ENCODE assay signal across 9 cellular contexts in genomic region chr10:106571216-106571954, GRCh38.
A peak's percentile ranks its signal among the peaks of the same experiment; 100 is the strongest.
DNase-seq lines count a peak whose midpoint lies in the region; ATAC-seq, FAIRE-seq and TF ChIP-seq lines count a peak whose summit lies in the region.
"Had no signal": no experiment of that assay in that cellular context is flagged by ENCODE, and none has a peak within 500 bp of the region (broad histone marks: within the 10 kb centered on the region; RNA-seq: fewer than 3 reads in every experiment).

No MANE protein-coding gene starts in this region.

- FAIRE-seq in K562 (lab: Jason Lieb, UNC), result no peak

- peak; percentile 4 for DNase-seq in Calu3
- DNase-seq in IMR-90, result peak; percentile 61
- peak in 2 of 4 experiments; percentile 3 to 4 for DNase-seq in K562 (ENCODE audit: extremely low read depth in 1 of 4, low spot score in 3 of 4)
- DNase-seq in right lobe of liver, result no peak
- no peak for DNase-seq in MV-4-11 (lab: John Stamatoyannopoulos, UW)
- no peak for DNase-seq in ascending aorta (ENCODE audit: low spot score in 2 of 2)
- no peak for DNase-seq in osteoblast (ENCODE audit: insufficient read length, low spot score, missing footprints)
- DNase-seq in GM19238 (ENCODE audit: insufficient read length, low spot score), result no peak

- in situ Hi-C loops in IMR-90 (cut with MboI; ENCODE audit: low sequenced_read_pairs), result loop anchor here (10.0 kb wide), 1 partner anchor 147 kb away; no protein-coding TSS in a partner anchor
- in situ Hi-C loops in K562 (cut with MboI), result no loop called here

- no peak for TF ChIP-seq POLR2A in IMR-90 (IDR thresholded peaks at IDR 0.05; ENCODE audit: low read depth, low read length)
- no peak for TF ChIP-seq POLR2A in K562 (conservative IDR thresholded peaks at IDR 0.05)
- TF ChIP-seq POLR2A in right lobe of liver (IDR thresholded peaks at IDR 0.05), result no peak

- no peaks in the 10 kb centered on the region for H3K9me3 Mint-ChIP-seq in Calu3 (ENCODE audit: low read depth, unreplicated experiment)

- H3K4me2 ChIP-seq in IMR-90 (ENCODE audit: low read depth, low read length) (no peak overlapping the region), K562 (ENCODE audit: insufficient read depth, low read length) (no peak overlapping the region), osteoblast (ENCODE audit: insufficient read depth, low read length) (no peak overlapping the region)

- H3K79me2 ChIP-seq in K562 (ENCODE audit: control insufficient read depth, insufficient read depth, low read length) (no peaks in the 10 kb centered on the region), osteoblast (ENCODE audit: insufficient read depth, low read length) (no peaks in the 10 kb centered on the region)

- BruUV-seq in Calu3 (replicated peaks; lab: Mats Ljungman, UMichigan), result no TSS peak
- no TSS peak for BruUV-seq in IMR-90 (replicated peaks; lab: Mats Ljungman, UMichigan)
- BruUV-seq in K562 (replicated peaks; lab: Mats Ljungman, UMichigan), result no TSS peak

- H3K14ac ChIP-seq in IMR-90 (replicated peaks; ENCODE audit: low read depth, low read length), result no peak overlapping the region

- H2BK20ac ChIP-seq in IMR-90 (ENCODE audit: low read depth, low read length), result no peak overlapping the region

- H3K4me1 ChIP-seq in IMR-90 (ENCODE audit: control insufficient read depth, insufficient read depth, low read length) (no peaks in the 10 kb centered on the region), K562 (replicated peaks in 1 of 2; ENCODE audit: control insufficient read depth in 2 of 2, insufficient read depth in 2 of 2, low read length in 2 of 2) (no peaks in the 10 kb centered on the region), right lobe of liver (no peaks in the 10 kb centered on the region), ascending aorta (no peaks in the 10 kb centered on the region), osteoblast (ENCODE audit: insufficient read depth, low read length) (no peaks in the 10 kb centered on the region)

- no peak overlapping the region for H3K56ac ChIP-seq in IMR-90 (ENCODE audit: extremely low read depth, insufficient read depth, low read length)

- H4K5ac ChIP-seq in IMR-90 (ENCODE audit: low read depth, low read length), result peak overlapping the region; percentile 63; the same call in 1 of the 2 replicates

- CTCF ChIA-PET in Calu3 (lab: Charles Lee), result interaction anchor here (0.7 kb wide), 1 partner anchor 12 kb away, joined by 3 read pairs; no protein-coding TSS in a partner anchor
- CTCF ChIA-PET in IMR-90 (lab: Yijun Ruan, JAX), result no interaction called here
- CTCF ChIA-PET in K562 (lab: Yijun Ruan, JAX; ENCODE audit: low intra/inter-chr PET ratio), result no interaction called here

- no peaks in the 10 kb centered on the region for H3K27me3 Mint-ChIP-seq in Calu3 (ENCODE audit: unreplicated experiment)
- H3K27me3 Mint-ChIP-seq: IgD-negative memory B cell had no signal

- H3K27ac Mint-ChIP-seq in Calu3 (ENCODE audit: unreplicated experiment), result no peak overlapping the region
- H3K27ac Mint-ChIP-seq: IgD-negative memory B cell had no signal

- peaks cover 9% of the 10 kb centered on the region for H3K4me1 Mint-ChIP-seq in Calu3 (ENCODE audit: low read depth, unreplicated experiment)
- H3K4me1 Mint-ChIP-seq: IgD-negative memory B cell had no signal

- 0 out of 2 replicates have a peak overlapping the region, but pooled peaks have one; percentile 5 for H2BK120ac ChIP-seq in IMR-90 (ENCODE audit: low read depth, low read length)

- H2AFZ ChIP-seq in IMR-90 (replicated peaks; ENCODE audit: low read length, poor library complexity), result no peak overlapping the region
- no peak overlapping the region for H2AFZ ChIP-seq in K562 (ENCODE audit: low read depth, low read length)
- no peak overlapping the region for H2AFZ ChIP-seq in osteoblast (ENCODE audit: low read length)

- H3K4ac ChIP-seq in IMR-90 (ENCODE audit: low read depth, low read length), result no peak overlapping the region

- H4K20me1 ChIP-seq in IMR-90 (ENCODE audit: insufficient read depth, low read length) (no peaks in the 10 kb centered on the region), K562 (replicated peaks; ENCODE audit: control insufficient read depth, insufficient read depth, low read length) (no peaks in the 10 kb centered on the region), osteoblast (ENCODE audit: insufficient read depth, low read length) (no peaks in the 10 kb centered on the region)

- no peak overlapping the region for H2BK5ac ChIP-seq in IMR-90 (ENCODE audit: low read depth, low read length, poor library complexity, severe bottlenecking)

- dilution Hi-C loops in IMR-90 (cut with HindIII; ENCODE audit: low sequenced_read_pairs, unreplicated experiment), result no loop called here

- intact Hi-C loops in Calu3 (cut with micrococcal nuclease; ENCODE audit: unreplicated experiment), result loop anchor here (1.0 to 5.0 kb wide), 2 partner anchors 41 to 170 kb away; no protein-coding TSS in a partner anchor
- intact Hi-C loops in IMR-90 (cut with micrococcal nuclease), result loop anchor here (2.0 to 10.0 kb wide), 2 partner anchors 397 to 621 kb away; no protein-coding TSS in a partner anchor
- intact Hi-C loops in K562 (cut with micrococcal nuclease), result no loop called here
- intact Hi-C loops in right lobe of liver (cut with DNase I), result no loop called here
- intact Hi-C loops in ascending aorta (cut with DNase I), result no loop called here

- TF ChIP-seq RAD21 in IMR-90 (IDR thresholded peaks at IDR 0.05; ENCODE audit: low read length) (peak; percentile 53), K562 (CRISPR knock-in tag; conservative IDR thresholded peaks at IDR 0.05 in 1 of 2, IDR thresholded peaks at IDR 0.05 in 1 of 2) (0 out of 4 replicates have a peak, but pooled peaks of 1 of the 2 experiments have one; percentile 15)

- ATAC-seq in IMR-90 (ENCODE audit: low read depth), result peak; percentile 48; the same call in 1 of the 2 replicates
- no peak for ATAC-seq in K562
- peak; percentile 59 to 90 (median 76) for ATAC-seq in right lobe of liver

- H3K18ac ChIP-seq in IMR-90 (ENCODE audit: low read depth, low read length), result peak overlapping the region; percentile 84; the same call in 1 of the 2 replicates

- H4K91ac ChIP-seq in IMR-90 (ENCODE audit: insufficient read depth, low read depth, low read length), result no peak overlapping the region

- TF ChIP-seq CTCF in Calu3 (IDR thresholded peaks at IDR 0.05; ENCODE audit: unreplicated experiment) (peak; percentile 37), IMR-90 (conservative IDR thresholded peaks at IDR 0.05; ENCODE audit: low read depth, low read length) (peak; percentile 50), K562 (IDR thresholded peaks at IDR 0.05 in 2 of 3, conservative IDR thresholded peaks at IDR 0.05 in 1 of 3; ENCODE audit: insufficient read depth in 2 of 3, low read depth in 1 of 3, low read length in 3 of 3) (peak in 2 of 3 experiments; percentile 28 to 29; a peak in 2 of 6 replicates), right lobe of liver (IDR thresholded peaks at IDR 0.05) (peak; percentile 51 to 63 (median 54)), ascending aorta (IDR thresholded peaks at IDR 0.05) (no peak), osteoblast (IDR thresholded peaks at IDR 0.05; ENCODE audit: extremely low read depth, low read depth, low read length) (no peak)

- H3K79me1 ChIP-seq in IMR-90 (ENCODE audit: low read depth in 1 of 2, low read length in 2 of 2), result no peaks in the 10 kb centered on the region

- H2AK5ac ChIP-seq in IMR-90 (ENCODE audit: low read depth, low read length), result no peak overlapping the region

- peak overlapping the region in 1 of 2 experiments; percentile 48; a peak in 3 of 4 replicates for H4K8ac ChIP-seq in IMR-90 (ENCODE audit: low read depth in 2 of 2, low read length in 2 of 2)

- no peaks in the 10 kb centered on the region for H3K36me3 Mint-ChIP-seq in Calu3 (ENCODE audit: insufficient read depth, unreplicated experiment)
- H3K36me3 Mint-ChIP-seq: IgD-negative memory B cell had no signal

- no peak overlapping the region for H3K4me3 ChIP-seq in IMR-90 (ENCODE audit: insufficient read depth, low read depth, low read length)
- H3K4me3 ChIP-seq in K562, result no peak overlapping the region
- H3K4me3 ChIP-seq in right lobe of liver, result no peak overlapping the region
- H3K4me3 ChIP-seq in ascending aorta, result no peak overlapping the region
- no peak overlapping the region for H3K4me3 ChIP-seq in osteoblast (ENCODE audit: insufficient read depth, low read length)

- no peak overlapping the region for H3K4me3 Mint-ChIP-seq in Calu3 (ENCODE audit: low read depth, unreplicated experiment)
- H3K4me3 Mint-ChIP-seq: IgD-negative memory B cell had no signal

- H3K9ac ChIP-seq in IMR-90 (ENCODE audit: low read depth, low read length) (no peak overlapping the region), K562 (ENCODE audit: insufficient read depth in 1 of 2, low read depth in 2 of 2, low read length in 2 of 2) (no peak overlapping the region)

- POLR2A ChIA-PET in IMR-90 (lab: Charles Lee; ENCODE audit: unreplicated experiment), result no interaction called here
- POLR2A ChIA-PET in K562 (lab: Yijun Ruan, JAX), result no interaction called here

- no peak for TF ChIP-seq EP300 in K562 (IDR thresholded peaks at IDR 0.05; ENCODE audit: low read length)

- H3K9me3 ChIP-seq in IMR-90 (ENCODE audit: control insufficient read depth, insufficient read depth, low read length), result peaks cover 6% of the 10 kb centered on the region
- no peaks in the 10 kb centered on the region for H3K9me3 ChIP-seq in K562 (replicated peaks; ENCODE audit: control insufficient read depth, insufficient read depth, low read depth, low read length)
- no peaks in the 10 kb centered on the region for H3K9me3 ChIP-seq in right lobe of liver
- H3K9me3 ChIP-seq in ascending aorta, result no peaks in the 10 kb centered on the region
- peaks cover 5% of the 10 kb centered on the region for H3K9me3 ChIP-seq in osteoblast (ENCODE audit: low read depth, low read length)

- no peak overlapping the region for H2AK9ac ChIP-seq in IMR-90 (replicated peaks; ENCODE audit: low read depth, low read length, poor library complexity)

- WGBS in IMR-90 (ENCODE audit: extremely low coverage in 2 of 2, insufficient read length in 1 of 2), 2 experiments, result no CpG with 5 or more reads among the region's 5 CpGs
- 1% methylated on average over 5 of the region's 5 CpGs for WGBS in K562 (ENCODE audit: insufficient coverage, low coverage, missing lambda C conversion rate)
- 20% methylated on average over 5 of the region's 5 CpGs for WGBS in right lobe of liver (ENCODE audit: insufficient coverage, low coverage, low lambda C conversion rate, missing lambda C conversion rate)

- H3K36me3 ChIP-seq in IMR-90 (ENCODE audit: control insufficient read depth, insufficient read depth, low read length), result no peaks in the 10 kb centered on the region
- no peaks in the 10 kb centered on the region for H3K36me3 ChIP-seq in K562 (ENCODE audit: control insufficient read depth, insufficient read depth, low read length)
- H3K36me3 ChIP-seq in right lobe of liver, result no peaks in the 10 kb centered on the region
- no peaks in the 10 kb centered on the region for H3K36me3 ChIP-seq in ascending aorta
- H3K36me3 ChIP-seq in osteoblast (ENCODE audit: insufficient read depth, low read length), result no peaks in the 10 kb centered on the region

- no peak overlapping the region for H2BK15ac ChIP-seq in IMR-90 (ENCODE audit: low read depth, low read length)

- H3K27ac ChIP-seq in IMR-90 (ENCODE audit: insufficient read depth, low read length) (no peak overlapping the region), K562 (ENCODE audit: extremely low read depth, low read depth, low read length) (no peak overlapping the region), right lobe of liver (no peak overlapping the region), ascending aorta (no peak overlapping the region), osteoblast (ENCODE audit: low read depth, low read length) (no peak overlapping the region)

- H3K9me1 ChIP-seq in IMR-90 (ENCODE audit: insufficient read depth, low read length) (peaks cover 3% of the 10 kb centered on the region; the same call in 1 of the 2 replicates), K562 (ENCODE audit: control insufficient read depth, insufficient read depth, low read length) (no peaks in the 10 kb centered on the region)

- no peak overlapping the region for H3K23ac ChIP-seq in IMR-90 (ENCODE audit: low read depth, low read length)

- H3K27me3 ChIP-seq in IMR-90 (ENCODE audit: control insufficient read depth, insufficient read depth, low read length) (no peaks in the 10 kb centered on the region), K562 (ENCODE audit: control insufficient read depth in 2 of 2, insufficient read depth in 2 of 2, low read length in 2 of 2) (no peaks in the 10 kb centered on the region), right lobe of liver (no peaks in the 10 kb centered on the region), ascending aorta (no peaks in the 10 kb centered on the region), osteoblast (ENCODE audit: insufficient read depth, low read length) (no peaks in the 10 kb centered on the region)

Comparison
In these comparisons a context has a peak if more than half of its experiments do, and no peak if none do; other contexts are left out.
1. DNase-seq: peak in Calu3 (single experiment) and IMR-90 (single experiment); none in right lobe of liver (0 of 3), MV-4-11 (single experiment), ascending aorta (0 of 2), osteoblast (single experiment) and GM19238 (single experiment).
2. CTCF ChIP-seq: peak in Calu3 (single experiment), IMR-90 (single experiment), K562 (2 of 3) and right lobe of liver (4 of 4); none in ascending aorta (0 of 3) and osteoblast (single experiment).
3. intact Hi-C loops: an anchor here in Calu3 (1.0 to 5.0 kb wide) and IMR-90 (2.0 to 10.0 kb wide); none called in K562, right lobe of liver and ascending aorta.